ENCODE assay signal across 8 cellular contexts in genomic region chr10:42553064-42553407, GRCh38.
DNase-seq lines count a peak whose midpoint lies in the region; ATAC-seq and TF ChIP-seq lines count a peak whose summit lies in the region.

No MANE protein-coding gene starts in this region.

- peak overlapping the region; percentile 79 for H3K4me3 ChIP-seq in HUES64 (ENCODE audit: low read length)
- peak overlapping the region; percentile 95 for H3K4me3 ChIP-seq in naive thymus-derived CD4-positive, alpha-beta T cell (ENCODE audit: low read length)

- no peak for TF ChIP-seq CTCF in CD4-positive, alpha-beta T cell (IDR thresholded peaks at IDR 0.05)

- no peaks in the 10 kb centered on the region for H3K4me1 ChIP-seq in HUES64 (ENCODE audit: insufficient read depth, low read length)
- peaks cover 0 to 16% of the 10 kb centered on the region in 2 donors for H3K4me1 ChIP-seq in naive thymus-derived CD4-positive, alpha-beta T cell (ENCODE audit: control insufficient read depth in 2 of 2, insufficient read depth in 2 of 2, low read length in 2 of 2)

- no peak overlapping the region for H3K27ac ChIP-seq in CD4-positive, alpha-beta T cell (ENCODE audit: low read depth, low read length)
- H3K27ac ChIP-seq in HUES64 (ENCODE audit: low read depth, low read length): no peak overlapping the region
- H3K27ac ChIP-seq in naive thymus-derived CD4-positive, alpha-beta T cell (ENCODE audit: low read depth, low read length): peak overlapping the region; percentile 87

- H3K27ac Mint-ChIP-seq in CD4-positive, alpha-beta T cell: peak overlapping the region; percentile 87
- H3K27ac Mint-ChIP-seq in dendritic cell treated with granulocyte-macrophage colony-stimulating factor and Interleukin-4, amounts not matched to agents 40 ng/mL and 50 ng/mL, for 4 days: peak overlapping the region; percentile 85
- peak overlapping the region; percentile 77 to 98 (median 96) for H3K27ac Mint-ChIP-seq in naive thymus-derived CD4-positive, alpha-beta T cell

- H3K27me3 ChIP-seq in CD4-positive, alpha-beta T cell (ENCODE audit: control insufficient read depth, insufficient read depth, low read length): no peaks in the 10 kb centered on the region
- H3K27me3 ChIP-seq in HUES64 (ENCODE audit: insufficient read depth, low read length): peaks cover 3% of the 10 kb centered on the region; the same call in 1 of the 2 replicates
- no peaks in the 10 kb centered on the region for H3K27me3 ChIP-seq in naive thymus-derived CD4-positive, alpha-beta T cell (ENCODE audit: control insufficient read depth in 2 of 2, insufficient read depth in 2 of 2, low read length in 2 of 2)

- 11% methylated on average over 13 of the region's 14 CpGs for WGBS in HUES64

- no peaks in the 10 kb centered on the region for H3K27me3 Mint-ChIP-seq in CD4-positive, alpha-beta T cell
- no peaks in the 10 kb centered on the region for H3K27me3 Mint-ChIP-seq in dendritic cell treated with granulocyte-macrophage colony-stimulating factor and Interleukin-4, amounts not matched to agents 40 ng/mL and 50 ng/mL, for 4 days
- no peaks in the 10 kb centered on the region for H3K27me3 Mint-ChIP-seq in naive thymus-derived CD4-positive, alpha-beta T cell

- peaks cover under 1% of the 10 kb centered on the region for H3K9me3 Mint-ChIP-seq in CD4-positive, alpha-beta T cell
- H3K9me3 Mint-ChIP-seq in dendritic cell treated with granulocyte-macrophage colony-stimulating factor and Interleukin-4, amounts not matched to agents 40 ng/mL and 50 ng/mL, for 4 days: no peaks in the 10 kb centered on the region
- H3K9me3 Mint-ChIP-seq in naive thymus-derived CD4-positive, alpha-beta T cell: peaks cover 0 to 4% (median 0%) of the 10 kb centered on the region in 11 donors

- POLR2A ChIA-PET in CD4-positive, alpha-beta T cell (lab: Charles Lee): interaction anchor here (0.6 to 2.6 kb wide), 2 partner anchors 86 to 932 kb away, joined by 3 to 8 read pairs; no protein-coding TSS in a partner anchor
- POLR2A ChIA-PET in naive thymus-derived CD4-positive, alpha-beta T cell (lab: Charles Lee): interaction anchor here (0.6 to 1.9 kb wide), 2 partner anchors 86 to 1082 kb away, joined by 3 to 5 read pairs; no protein-coding TSS in a partner anchor

- CTCF ChIA-PET in CD4-positive, alpha-beta T cell (lab: Charles Lee): no interaction called here
- CTCF ChIA-PET in naive thymus-derived CD4-positive, alpha-beta T cell (lab: Charles Lee): interaction anchor here (0.6 kb wide), 1 partner anchor 22 kb away, joined by 4 read pairs; no protein-coding TSS in a partner anchor

- peak in 1 of 10 experiments; percentile 38 for DNase-seq in CD4-positive, alpha-beta T cell
- no peak for DNase-seq in naive thymus-derived CD4-positive, alpha-beta T cell
- DNase-seq in NCI-H1105 (lab: John Stamatoyannopoulos, UW): no peak
- no peak for DNase-seq in inferior parietal cortex (ENCODE audit: extremely low spot score)
- DNase-seq in NCI-H82 treated with DMSO at 0.1 percent for 48 hours (lab: John Stamatoyannopoulos, UW; ENCODE audit: unreplicated experiment): no peak

- no peaks in the 10 kb centered on the region for H3K36me3 ChIP-seq in HUES64 (ENCODE audit: insufficient read depth, low read length)
- peaks cover 0 to 3% (median 0%) of the 10 kb centered on the region in 3 experiments for H3K36me3 ChIP-seq in naive thymus-derived CD4-positive, alpha-beta T cell (ENCODE audit: control insufficient read depth in 2 of 3, insufficient read depth in 3 of 3, low read length in 3 of 3)

- intact Hi-C loops in CD4-positive, alpha-beta T cell (cut with DNase I, micrococcal nuclease): loop anchor here (2.0 to 10.0 kb wide), 7 partner anchors 84 to 1094 kb away; partner anchors contain the start of genes CSGALNACT2 (in 2 of the 2), ZNF239 (in 1 of the 2), ZNF32 (in 1 of the 2) and ZNF33B (in 1 of the 2)
- intact Hi-C loops in dendritic cell treated with granulocyte-macrophage colony-stimulating factor and Interleukin-4, amounts not matched to agents 40 ng/mL and 50 ng/mL, for 4 days (cut with micrococcal nuclease): loop anchor here (1.0 to 2.0 kb wide), 3 partner anchors 85 to 1096 kb away; partner anchors contain the start of genes BMS1, ZNF32 and ZNF33B
- intact Hi-C loops in naive thymus-derived CD4-positive, alpha-beta T cell (cut with micrococcal nuclease): loop anchor here (2.0 to 10.0 kb wide), 5 partner anchors 382 to 1096 kb away; partner anchors contain the start of genes CSGALNACT2 (in 2 of the 2), HNRNPF (in 1 of the 2) and ZNF32 (in 1 of the 2)

- no peaks in the 10 kb centered on the region for H3K9me3 ChIP-seq in CD4-positive, alpha-beta T cell (ENCODE audit: control insufficient read depth, low read length)
- H3K9me3 ChIP-seq in HUES64 (ENCODE audit: insufficient read depth, low read depth, low read length): no peaks in the 10 kb centered on the region
- H3K9me3 ChIP-seq in naive thymus-derived CD4-positive, alpha-beta T cell (ENCODE audit: control insufficient read depth in 2 of 3, low read length in 3 of 3): no peaks in the 10 kb centered on the region

- peak overlapping the region; percentile 25; the same call in 1 of the 2 replicates for H3K9ac ChIP-seq in HUES64 (ENCODE audit: low read depth, low read length)

- peak overlapping the region; percentile 94 for H3K4me3 Mint-ChIP-seq in CD4-positive, alpha-beta T cell
- H3K4me3 Mint-ChIP-seq in dendritic cell treated with granulocyte-macrophage colony-stimulating factor and Interleukin-4, amounts not matched to agents 40 ng/mL and 50 ng/mL, for 4 days: peak overlapping the region; percentile 98
- peak overlapping the region; percentile 96 to 100 (median 98) for H3K4me3 Mint-ChIP-seq in naive thymus-derived CD4-positive, alpha-beta T cell

- ATAC-seq in CD4-positive, alpha-beta T cell (ENCODE audit: poor library complexity): peak; percentile 1
- ATAC-seq in GM21515 (IDR thresholded peaks at IDR 0.05; ENCODE audit: unreplicated experiment): peak; percentile 26
- peak; percentile 1 for ATAC-seq in naive thymus-derived CD4-positive, alpha-beta T cell

- H3K4me1 Mint-ChIP-seq in CD4-positive, alpha-beta T cell (ENCODE audit: low read depth): peaks cover 43% of the 10 kb centered on the region
- H3K4me1 Mint-ChIP-seq in dendritic cell treated with granulocyte-macrophage colony-stimulating factor and Interleukin-4, amounts not matched to agents 40 ng/mL and 50 ng/mL, for 4 days (ENCODE audit: low read depth): peaks cover 20% of the 10 kb centered on the region
- H3K4me1 Mint-ChIP-seq in naive thymus-derived CD4-positive, alpha-beta T cell: peaks cover 21 to 46% (median 42%) of the 10 kb centered on the region in 7 donors

- peaks cover 43% of the 10 kb centered on the region for H3K36me3 Mint-ChIP-seq in CD4-positive, alpha-beta T cell (ENCODE audit: low read depth)
- peaks cover 24% of the 10 kb centered on the region for H3K36me3 Mint-ChIP-seq in dendritic cell treated with granulocyte-macrophage colony-stimulating factor and Interleukin-4, amounts not matched to agents 40 ng/mL and 50 ng/mL, for 4 days (ENCODE audit: low read depth)
- peaks cover 4 to 33% (median 27%) of the 10 kb centered on the region in 5 donors for H3K36me3 Mint-ChIP-seq in naive thymus-derived CD4-positive, alpha-beta T cell
